In genomic region chr11:8090756-8091155, GRCh38 we compare ENCODE assay signal across 1 cellular context.
TF ChIP-seq lines count a peak whose summit lies in the region.

No MANE protein-coding gene starts in this region.

TF ChIP-seq in HCT116, 20 proteins besides CTCF, POLR2A, EP300 and RAD21:
- no peak for TF ChIP-seq SIN3A (IDR thresholded peaks at IDR 0.05; ENCODE audit: low read depth)
- TF ChIP-seq FOSL1 (IDR thresholded peaks at IDR 0.05; ENCODE audit: low read depth), result no peak
- TF ChIP-seq POLR2AphosphoS5 (IDR thresholded peaks at IDR 0.05; ENCODE audit: low read depth, low read length), result no peak
- no peak for TF ChIP-seq EGR1 (IDR thresholded peaks at IDR 0.05; ENCODE audit: low read depth)
- no peak for TF ChIP-seq JUND (IDR thresholded peaks at IDR 0.05)
- no peak for TF ChIP-seq SP1 (IDR thresholded peaks at IDR 0.05; ENCODE audit: low read depth)
- no peak for TF ChIP-seq MAX (IDR thresholded peaks at IDR 0.05)
- no peak for TF ChIP-seq ZNF274 (IDR thresholded peaks at IDR 0.05; ENCODE audit: low read depth, low read length)
- TF ChIP-seq ZFX (IDR thresholded peaks at IDR 0.05), result no peak
- no peak for TF ChIP-seq ATF3 (IDR thresholded peaks at IDR 0.05)
- no peak for TF ChIP-seq ELF1 (IDR thresholded peaks at IDR 0.05; ENCODE audit: borderline replicate concordance, low read depth)
- TF ChIP-seq CBX3 (IDR thresholded peaks at IDR 0.05; ENCODE audit: low read depth), result no peak
- TF ChIP-seq TCF7L2 (IDR thresholded peaks at IDR 0.05; ENCODE audit: borderline replicate concordance, extremely low read depth, insufficient read depth, insufficient read length), result no peak
- no peak for TF ChIP-seq ZBTB33 (IDR thresholded peaks at IDR 0.05; ENCODE audit: extremely low read depth, insufficient replicate concordance, low read length)
- TF ChIP-seq EZH2phosphoT487 (IDR thresholded peaks at IDR 0.05; ENCODE audit: borderline replicate concordance), result no peak
- no peak for TF ChIP-seq REST (IDR thresholded peaks at IDR 0.05; ENCODE audit: low read depth)
- TF ChIP-seq YY1 (IDR thresholded peaks at IDR 0.05; ENCODE audit: extremely low read depth, insufficient replicate concordance, low read depth, low read length), result no peak
- no peak for TF ChIP-seq CEBPB (IDR thresholded peaks at IDR 0.05; ENCODE audit: low read depth)
- no peak for TF ChIP-seq EZH2 (IDR thresholded peaks at IDR 0.05)
